In genomic region chr5:107388111-107388861, GRCh38 we compare ENCODE assay signal across 9 cellular contexts.
DNase-seq lines count a peak whose midpoint lies in the region; ATAC-seq and TF ChIP-seq lines count a peak whose summit lies in the region.
"Had no signal": no experiment of that assay in that cellular context is flagged by ENCODE, and none has a peak within 500 bp of the region (broad histone marks: within the 10 kb centered on the region; RNA-seq: fewer than 3 reads in every experiment).

No MANE protein-coding gene starts in this region.

- no peaks in the 10 kb centered on the region for H3K36me3 ChIP-seq in thyroid gland

- H3K4me3 Mint-ChIP-seq in osteocyte (ENCODE audit: unreplicated experiment) = no peak overlapping the region

- 58 to 59% methylated on average over 9 of the region's 9 CpGs for WGBS in thyroid gland, 2 donors

- H3K9me3 ChIP-seq in thyroid gland = no peaks in the 10 kb centered on the region

- H3K27ac Mint-ChIP-seq in osteocyte (ENCODE audit: unreplicated experiment) = peak overlapping the region; percentile 70

- no peak for TF ChIP-seq CTCF in cardiac fibroblast (IDR thresholded peaks at IDR 0.05; ENCODE audit: low read depth, low read length)
- TF ChIP-seq CTCF in osteocyte (IDR thresholded peaks at IDR 0.05) = no peak
- TF ChIP-seq CTCF in thyroid gland (IDR thresholded peaks at IDR 0.05) = no peak

- DNase-seq in NCI-H2081 (lab: John Stamatoyannopoulos, UW) (peak; percentile 33 to 34), NCI-H2081 treated with DMSO at 0.1 percent for 48 hours (lab: John Stamatoyannopoulos, UW) (no peak), NCI-H2227 treated with DMSO at 0.1 percent for 48 hours (lab: John Stamatoyannopoulos, UW) (peak; percentile 21), cardiac fibroblast (ENCODE audit: low read depth in 2 of 2) (peak; percentile 81 to 91), osteocyte (ENCODE audit: extremely low spot score, unreplicated experiment) (no peak), thyroid gland (no peak), HuH-7 (ENCODE audit: low spot score) (no peak)

- H3K4me3 ChIP-seq in cardiac fibroblast (replicated peaks in 1 of 2; ENCODE audit: low read depth in 2 of 2, low read length in 2 of 2) = no peak overlapping the region
- H3K4me3 ChIP-seq in thyroid gland (replicated peaks in 1 of 3) = no peak overlapping the region

- intact Hi-C loops in thyroid gland (cut with DNase I) = no loop called here

- no peak overlapping the region for H3K27ac ChIP-seq in thyroid gland
- H3K27ac ChIP-seq: C4-2B had no signal

- no peaks in the 10 kb centered on the region for H3K27me3 ChIP-seq in thyroid gland

- H3K36me3 Mint-ChIP-seq in osteocyte (ENCODE audit: unreplicated experiment) = no peaks in the 10 kb centered on the region

- TF ChIP-seq POLR2A in thyroid gland (IDR thresholded peaks at IDR 0.05) = no peak

- H3K4me1 ChIP-seq in thyroid gland = no peaks in the 10 kb centered on the region

- H3K9me3 Mint-ChIP-seq in osteocyte (ENCODE audit: unreplicated experiment) = no peaks in the 10 kb centered on the region

- H3K4me1 Mint-ChIP-seq in osteocyte (ENCODE audit: unreplicated experiment) = peaks cover 33% of the 10 kb centered on the region

- H3K27me3 Mint-ChIP-seq in osteocyte (ENCODE audit: unreplicated experiment) = no peaks in the 10 kb centered on the region

- peak; percentile 43 for ATAC-seq in HG02588 (IDR thresholded peaks at IDR 0.05; ENCODE audit: unreplicated experiment)

Comparison
In these comparisons a context has a peak if more than half of its experiments do, and no peak if none do; other contexts are left out.
1. DNase-seq: peak in NCI-H2081 (2 of 2), NCI-H2227 treated with DMSO at 0.1 percent for 48 hours (single experiment) and cardiac fibroblast (2 of 2); none in NCI-H2081 treated with DMSO at 0.1 percent for 48 hours (single experiment), osteocyte (single experiment), thyroid gland (0 of 2) and HuH-7 (single experiment).